11 cellular contexts compared by ENCODE assay signal in genomic region chr12:12033589-12034223, GRCh38. TPM values are rescaled to one million over a fixed set of nuclear protein-coding genes. Genes with fewer than 3 reads are reported as not detected.
DNase-seq lines count a peak whose midpoint lies in the region; ATAC-seq and TF ChIP-seq lines count a peak whose summit lies in the region.
"Had no signal": no experiment of that assay in that cellular context is flagged by ENCODE, and none has a peak within 500 bp of the region (broad histone marks: within the 10 kb centered on the region; RNA-seq: fewer than 3 reads in every experiment).

No MANE protein-coding gene starts in this region.

- intact Hi-C loops in left lung (cut with DNase I) (loop anchor here (5.0 to 10.0 kb wide), 2 partner anchors 449 to 451 kb away; no protein-coding TSS in a partner anchor), upper lobe of right lung (cut with DNase I) (no loop called here)

- H3K9me3 ChIP-seq in T-helper 17 cell (ENCODE audit: control insufficient read depth, low read length, poor library complexity, severe bottlenecking): no peaks in the 10 kb centered on the region
- H3K9me3 ChIP-seq in left lung: no peaks in the 10 kb centered on the region
- H3K9me3 ChIP-seq in upper lobe of right lung: no peaks in the 10 kb centered on the region
- H3K9me3 ChIP-seq: BE2C, gastroesophageal sphincter had no signal

- H3K36me3 Mint-ChIP-seq in activated naive CD8-positive, alpha-beta T cell: no peaks in the 10 kb centered on the region
- peaks cover 1% of the 10 kb centered on the region for H3K36me3 Mint-ChIP-seq in activated naive CD8-positive, alpha-beta T cell treated with anti-CD3 and anti-CD28 coated beads for 36 hours
- peaks cover 2% of the 10 kb centered on the region for H3K36me3 Mint-ChIP-seq in T-helper 17 cell (ENCODE audit: low read depth)

- H3K27ac Mint-ChIP-seq in activated naive CD8-positive, alpha-beta T cell: no peak overlapping the region
- no peak overlapping the region for H3K27ac Mint-ChIP-seq in activated naive CD8-positive, alpha-beta T cell treated with anti-CD3 and anti-CD28 coated beads for 36 hours
- H3K27ac Mint-ChIP-seq in T-helper 17 cell: peak overlapping the region; percentile 94

- H3K4me3 Mint-ChIP-seq in activated naive CD8-positive, alpha-beta T cell: peak overlapping the region; percentile 81
- H3K4me3 Mint-ChIP-seq in activated naive CD8-positive, alpha-beta T cell treated with anti-CD3 and anti-CD28 coated beads for 36 hours: no peak overlapping the region
- peak overlapping the region; percentile 84 for H3K4me3 Mint-ChIP-seq in T-helper 17 cell

- H3K4me1 ChIP-seq in left lung (peaks cover 0 to 11% of the 10 kb centered on the region in 2 donors), upper lobe of right lung (peaks cover 6% of the 10 kb centered on the region)
- H3K4me1 ChIP-seq: BE2C had no signal

- H3K27me3 ChIP-seq in left lung (no peaks in the 10 kb centered on the region), upper lobe of right lung (no peaks in the 10 kb centered on the region)
- H3K27me3 ChIP-seq: BE2C, gastroesophageal sphincter had no signal

- no peak for ATAC-seq in T-helper 17 cell
- ATAC-seq in left lung: no peak
- ATAC-seq in upper lobe of right lung: no peak
- no peak for ATAC-seq in HG02885 (IDR thresholded peaks at IDR 0.05; ENCODE audit: poor library complexity, unreplicated experiment)
- no peak for ATAC-seq in HG03045 (IDR thresholded peaks at IDR 0.05; ENCODE audit: unreplicated experiment)

- no peaks in the 10 kb centered on the region for H3K36me3 ChIP-seq in left lung
- H3K36me3 ChIP-seq in upper lobe of right lung: no peaks in the 10 kb centered on the region
- H3K36me3 ChIP-seq: BE2C, gastroesophageal sphincter had no signal

- TF ChIP-seq CTCF in left lung (IDR thresholded peaks at IDR 0.05) (no peak), upper lobe of right lung (IDR thresholded peaks at IDR 0.05) (peak; percentile 4)

- H3K4me3 ChIP-seq in left lung (peak overlapping the region; percentile 30 to 37), upper lobe of right lung (no peak overlapping the region)

- H3K27ac ChIP-seq in left lung (no peak overlapping the region), upper lobe of right lung (no peak overlapping the region), caudate nucleus (ENCODE audit: low read depth, low read length) (no peak overlapping the region)

- no peaks in the 10 kb centered on the region for H3K9me3 Mint-ChIP-seq in activated naive CD8-positive, alpha-beta T cell (ENCODE audit: low read depth)
- H3K9me3 Mint-ChIP-seq in activated naive CD8-positive, alpha-beta T cell treated with anti-CD3 and anti-CD28 coated beads for 36 hours: no peaks in the 10 kb centered on the region

- no peak for DNase-seq in activated naive CD8-positive, alpha-beta T cell treated with anti-CD3 and anti-CD28 coated beads for 36 hours
- DNase-seq in T-helper 17 cell (no peak), left lung (no peak), upper lobe of right lung (no peak), caudate nucleus (lab: John Stamatoyannopoulos, UW) (no peak)

- H3K27me3 Mint-ChIP-seq in activated naive CD8-positive, alpha-beta T cell: peaks cover 3% of the 10 kb centered on the region
- H3K27me3 Mint-ChIP-seq in activated naive CD8-positive, alpha-beta T cell treated with anti-CD3 and anti-CD28 coated beads for 36 hours: peaks cover 4% of the 10 kb centered on the region
- peaks cover 11% of the 10 kb centered on the region for H3K27me3 Mint-ChIP-seq in T-helper 17 cell

- peaks cover 24% of the 10 kb centered on the region for H3K4me1 Mint-ChIP-seq in activated naive CD8-positive, alpha-beta T cell (ENCODE audit: low read depth)
- peaks cover 21% of the 10 kb centered on the region for H3K4me1 Mint-ChIP-seq in activated naive CD8-positive, alpha-beta T cell treated with anti-CD3 and anti-CD28 coated beads for 36 hours
- peaks cover 19% of the 10 kb centered on the region for H3K4me1 Mint-ChIP-seq in T-helper 17 cell

RNA-seq across cellular contexts. Expression of gene BCL2L14, which starts 37.0 kb away (rescaled TPM):
- 1 to 10 TPM; 3.1 to 3.8 TPM for total RNA-seq in activated naive CD8-positive, alpha-beta T cell treated with anti-CD3 and anti-CD28 coated beads for 36 hours
- total RNA-seq in T-helper 17 cell (under 1 TPM in 1 of 2 donors, not detected in 1; 0.67 TPM), left lung (1 to 10 TPM in 1 of 2 donors, under 1 TPM in 1; 0.65 to 1.7 TPM), upper lobe of right lung (1.4 TPM)
- total RNA-seq: H4 had no signal
